ENCODE assay signal across 8 cellular contexts in genomic region chr1:19360026-19360813, GRCh38. TPM values are rescaled to one million over a fixed set of nuclear protein-coding genes. Genes with fewer than 3 reads are reported as not detected.
A peak's percentile ranks its signal among the peaks of the same experiment; 100 is the strongest.
DNase-seq lines count a peak whose midpoint lies in the region; ATAC-seq and TF ChIP-seq lines count a peak whose summit lies in the region.
"Had no signal": no experiment of that assay in that cellular context is flagged by ENCODE, and none has a peak within 500 bp of the region (broad histone marks: within the 10 kb centered on the region; RNA-seq: fewer than 3 reads in every experiment).

No MANE protein-coding gene starts in this region.

- H3K27me3 ChIP-seq in left ventricle myocardium inferior (ENCODE audit: low read depth): no peaks in the 10 kb centered on the region
- H3K27me3 ChIP-seq in left lung: no peaks in the 10 kb centered on the region

- peaks cover 2% of the 10 kb centered on the region for H3K9me3 Mint-ChIP-seq in glutamatergic neuron (ENCODE audit: unreplicated experiment)

- no peaks in the 10 kb centered on the region for H3K9me3 ChIP-seq in left ventricle myocardium inferior (replicated peaks)
- H3K9me3 ChIP-seq in T-helper 17 cell (ENCODE audit: control insufficient read depth, low read length, poor library complexity, severe bottlenecking): no peaks in the 10 kb centered on the region
- H3K9me3 ChIP-seq in left lung: no peaks in the 10 kb centered on the region

- H3K4me3 Mint-ChIP-seq in T-helper 17 cell (peak overlapping the region; percentile 41), glutamatergic neuron (ENCODE audit: unreplicated experiment) (peak overlapping the region; percentile 26)

- H3K36me3 Mint-ChIP-seq in T-helper 17 cell (ENCODE audit: low read depth): peaks cover 3% of the 10 kb centered on the region
- H3K36me3 Mint-ChIP-seq in glutamatergic neuron (ENCODE audit: unreplicated experiment): no peaks in the 10 kb centered on the region

- intact Hi-C loops in Right ventricle myocardium superior (cut with DNase I) (no loop called here), left ventricle myocardium inferior (cut with micrococcal nuclease) (no loop called here), left lung (cut with DNase I) (no loop called here)

- H3K36me3 ChIP-seq in left ventricle myocardium inferior (peaks cover 25% of the 10 kb centered on the region), left lung (peaks cover 0 to 41% of the 10 kb centered on the region in 2 donors)

- H3K4me1 Mint-ChIP-seq in T-helper 17 cell (peaks cover 23% of the 10 kb centered on the region), glutamatergic neuron (ENCODE audit: low read depth, unreplicated experiment) (peaks cover 15% of the 10 kb centered on the region)

- peak overlapping the region; percentile 70 for H3K27ac Mint-ChIP-seq in T-helper 17 cell
- H3K27ac Mint-ChIP-seq in glutamatergic neuron (ENCODE audit: unreplicated experiment): no peak overlapping the region

- H3K27me3 Mint-ChIP-seq in T-helper 17 cell (no peaks in the 10 kb centered on the region), glutamatergic neuron (ENCODE audit: unreplicated experiment) (peaks cover 2% of the 10 kb centered on the region)

- peak; percentile 26 for ATAC-seq in Right ventricle myocardium superior (ENCODE audit: poor library complexity)
- no peak for ATAC-seq in T-helper 17 cell
- ATAC-seq in left lung: no peak

- H3K4me1 ChIP-seq in left ventricle myocardium inferior (peaks cover 27% of the 10 kb centered on the region), left lung (peaks cover 14 to 28% of the 10 kb centered on the region in 2 donors)

- H3K4me3 ChIP-seq in left ventricle myocardium inferior (no peak overlapping the region), left lung (no peak overlapping the region)

- DNase-seq in Right ventricle myocardium superior: peak; percentile 24
- no peak for DNase-seq in left ventricle myocardium inferior
- DNase-seq in T-helper 17 cell: no peak
- DNase-seq in glutamatergic neuron: peak; percentile 29
- DNase-seq in GM19240 (ENCODE audit: insufficient read length, low spot score): no peak
- no peak for DNase-seq in HCEC 1CT
- no peak for DNase-seq in left lung
- DNase-seq: erythroblast had no signal

- no peak for TF ChIP-seq CTCF in left ventricle myocardium inferior (IDR thresholded peaks at IDR 0.05; ENCODE audit: borderline replicate concordance)
- no peak for TF ChIP-seq CTCF in glutamatergic neuron (IDR thresholded peaks at IDR 0.05; ENCODE audit: partially characterized antibody, unreplicated experiment)
- no peak for TF ChIP-seq CTCF in left lung (IDR thresholded peaks at IDR 0.05)

- H3K27ac ChIP-seq in left ventricle myocardium inferior (replicated peaks) (no peak overlapping the region), left lung (no peak overlapping the region)

RNA-seq across cellular contexts. Expression of gene SLC66A1, which starts 48.1 kb away (rescaled TPM):
- total RNA-seq in Right ventricle myocardium superior: 5.8 TPM
- total RNA-seq in left ventricle myocardium inferior: 5.8 TPM
- 1 to 10 TPM; 3.3 to 3.9 TPM for total RNA-seq in T-helper 17 cell
- total RNA-seq in glutamatergic neuron (ENCODE audit: unreplicated experiment): 41.1 TPM
- 10 to 100 TPM; 16.4 to 21.1 TPM for total RNA-seq in left lung

RNA-seq across cellular contexts. Expression of gene AKR7A2, which starts 48.3 kb away (rescaled TPM):
- 40.6 TPM for total RNA-seq in Right ventricle myocardium superior
- 43.7 TPM for total RNA-seq in left ventricle myocardium inferior
- total RNA-seq in T-helper 17 cell: 10 to 100 TPM; 17.3 to 21.9 TPM
- 35.7 TPM for total RNA-seq in glutamatergic neuron (ENCODE audit: unreplicated experiment)
- total RNA-seq in left lung: 10 to 100 TPM; 43.2 to 62.8 TPM

Comparison
In these comparisons a context has a peak if more than half of its experiments do, and no peak if none do; other contexts are left out.
1. DNase-seq: peak in Right ventricle myocardium superior (single experiment) and glutamatergic neuron (single experiment); none in left ventricle myocardium inferior (single experiment), T-helper 17 cell (0 of 3), GM19240 (single experiment), HCEC 1CT (single experiment) and left lung (0 of 2).